ENCODE assay signal across 7 cellular contexts in genomic region chr13:58340895-58341294, GRCh38.
"Had no signal": no experiment of that assay in that cellular context is flagged by ENCODE, and none has a peak within 500 bp of the region (broad histone marks: within the 10 kb centered on the region; RNA-seq: fewer than 3 reads in every experiment).

No MANE protein-coding gene starts in this region.

- DNase-seq: GOT3, H7, HCEC 1CT, KBM-7 had no signal

- H3K36me3 Mint-ChIP-seq: IgD-negative memory B cell had no signal

- H3K4me3 Mint-ChIP-seq: IgD-negative memory B cell had no signal

- H3K27ac ChIP-seq: KMS-11 had no signal

- H3K4me1 Mint-ChIP-seq: IgD-negative memory B cell had no signal

- H3K27me3 Mint-ChIP-seq: IgD-negative memory B cell had no signal

- FAIRE-seq: HTR-8/SVneo had no signal

- H3K9ac ChIP-seq: KMS-11 had no signal

- H3K27ac Mint-ChIP-seq: IgD-negative memory B cell had no signal

- H3K4me2 ChIP-seq: KMS-11 had no signal
